Comparison of ENCODE assay signal across 13 cellular contexts in genomic region chr15:40917585-40917984, GRCh38. TPM values are rescaled to one million over a fixed set of nuclear protein-coding genes. Genes with fewer than 3 reads are reported as not detected.
"Had no signal": no experiment of that assay in that cellular context is flagged by ENCODE, and none has a peak within 500 bp of the region (broad histone marks: within the 10 kb centered on the region; RNA-seq: fewer than 3 reads in every experiment).

No MANE protein-coding gene starts in this region.

- H3K4me3 ChIP-seq: thyroid gland had no signal

- H3K9me3 ChIP-seq: thyroid gland had no signal

- H3K36me3 ChIP-seq: thyroid gland had no signal

- DNase-seq: activated CD4-positive, alpha-beta T cell treated with anti-CD3 and anti-CD28 coated beads, Interleukin-2, amount 50 U/mL, for 1 hour; activated naive CD4-positive, alpha-beta T cell treated with anti-CD3 and anti-CD28 coated beads, Interleukin-2, amount 10 ng/mL, durations not matched to agents 7 days and 5 days; activated T-cell treated with anti-CD3 and anti-CD28 coated beads for 4 hours; caudate nucleus; cortex of kidney; effector CD8-positive, alpha-beta T cell; immature natural killer cell; mesenchymal stem cell; stimulated activated CD4-positive, alpha-beta T cell treated with anti-CD3 and anti-CD28 coated beads, Interleukin-4, amount 100 ng/mL, for 4 hours; thyroid gland had no signal

- ATAC-seq: activated T-helper 17 cell treated with anti-CD3 and anti-CD28 coated beads, Interleukin-2, amount 50 U/mL, for 72 hours had no signal

- H3K27me3 ChIP-seq: thyroid gland had no signal

RNA-seq across cellular contexts. Expression of gene DLL4, which starts 11.6 kb away (rescaled TPM):
- total RNA-seq: activated T-helper 17 cell treated with anti-CD3 and anti-CD28 coated beads, Interleukin-2, amount 50 U/mL, for 72 hours; osteoblast had no signal

RNA-seq across cellular contexts. Expression of gene RHOV, which starts 43.6 kb away (rescaled TPM):
- total RNA-seq: pulmonary artery endothelial cell had no signal
